Comparison of ENCODE assay signal across 9 cellular contexts in genomic region chr14:73754911-73755360, GRCh38.
A peak's percentile ranks its signal among the peaks of the same experiment; 100 is the strongest.
DNase-seq lines count a peak whose midpoint lies in the region; ATAC-seq and TF ChIP-seq lines count a peak whose summit lies in the region.
"Had no signal": no experiment of that assay in that cellular context is flagged by ENCODE, and none has a peak within 500 bp of the region (broad histone marks: within the 10 kb centered on the region; RNA-seq: fewer than 3 reads in every experiment).

No MANE protein-coding gene starts in this region.

- H3K4me2 ChIP-seq in BLaER1 treated with 17β-estradiol and CSF1 and Interleukin-3, amounts not matched to agents 10 nM and 100 nM: peak overlapping the region; percentile 97 to 100 (median 99)

- no peak for ATAC-seq in GM21737 (IDR thresholded peaks at IDR 0.05; ENCODE audit: unreplicated experiment)
- ATAC-seq in GM21367 (IDR thresholded peaks at IDR 0.05; ENCODE audit: unreplicated experiment): no peak
- ATAC-seq: HCT116 had no signal

- TF ChIP-seq POLR2A in NB4 (IDR thresholded peaks at IDR 0.05; ENCODE audit: extremely low read depth, insufficient read length): no peak

- peaks cover 0 to 17% (median 5%) of the 10 kb centered on the region in 11 experiments; a peak in 7 of 22 replicates for H3K36me3 ChIP-seq in BLaER1 treated with 17β-estradiol and CSF1 and Interleukin-3, amounts not matched to agents 10 nM and 100 nM
- H3K36me3 ChIP-seq in duodenal mucosa (ENCODE audit: control insufficient read depth in 1 of 2, insufficient read depth in 2 of 2, low read length in 2 of 2): no peaks in the 10 kb centered on the region
- peaks cover 0 to 3% of the 10 kb centered on the region in 2 donors for H3K36me3 ChIP-seq in muscle layer of duodenum (ENCODE audit: control insufficient read depth in 1 of 2, insufficient read depth in 2 of 2, low read length in 2 of 2)

- H3K4me1 ChIP-seq in BLaER1 treated with 17β-estradiol and CSF1 and Interleukin-3, amounts not matched to agents 10 nM and 100 nM: peaks cover 83 to 90% (median 85%) of the 10 kb centered on the region in 10 experiments
- H3K4me1 ChIP-seq in duodenal mucosa (ENCODE audit: control insufficient read depth in 1 of 2, insufficient read depth in 2 of 2, low read length in 2 of 2): peaks cover 84 to 87% of the 10 kb centered on the region in 2 donors
- H3K4me1 ChIP-seq in muscle layer of duodenum (ENCODE audit: control insufficient read depth in 1 of 2, insufficient read depth in 2 of 2, low read length in 2 of 2): peaks cover 79 to 84% of the 10 kb centered on the region in 2 donors

- no peaks in the 10 kb centered on the region for H3K9me3 ChIP-seq in BLaER1 treated with 17β-estradiol and CSF1 and Interleukin-3, amounts not matched to agents 10 nM and 100 nM (replicated peaks in 1 of 11)
- H3K9me3 ChIP-seq in duodenal mucosa (ENCODE audit: control insufficient read depth in 1 of 2, low read length in 2 of 2) (no peaks in the 10 kb centered on the region), muscle layer of duodenum (ENCODE audit: control insufficient read depth in 1 of 2, low read length in 2 of 2) (no peaks in the 10 kb centered on the region)

- no peak for TF ChIP-seq CTCF in NB4 (IDR thresholded peaks at IDR 0.05; ENCODE audit: low read depth, low read length)

- peak overlapping the region; percentile 40 to 96 (median 84) for H3K4me3 ChIP-seq in BLaER1 treated with 17β-estradiol and CSF1 and Interleukin-3, amounts not matched to agents 10 nM and 100 nM
- H3K4me3 ChIP-seq in NB4 (ENCODE audit: low read depth, low read length) (peak overlapping the region; percentile 60), duodenal mucosa (ENCODE audit: low read depth in 1 of 2, low read length in 2 of 2) (peak overlapping the region; percentile 57 to 64), muscle layer of duodenum (ENCODE audit: low read depth in 1 of 2, low read length in 2 of 2) (peak overlapping the region; percentile 37 to 48)

- peak overlapping the region; percentile 71 to 98 (median 95) for H3K9ac ChIP-seq in BLaER1 treated with 17β-estradiol and CSF1 and Interleukin-3, amounts not matched to agents 10 nM and 100 nM
- peak overlapping the region; percentile 48 to 76 for H3K9ac ChIP-seq in duodenal mucosa (ENCODE audit: low read depth in 1 of 2, low read length in 2 of 2)

- DNase-seq in NB4 (ENCODE audit: low read depth): no peak
- no peak for DNase-seq in stimulated activated CD8-positive, alpha-beta memory T cell treated with anti-CD3 and anti-CD28 coated beads, Interleukin-4, amount 100 ng/mL, for 48 hours
- no peak for DNase-seq in NCI-H1694 (lab: John Stamatoyannopoulos, UW)

- H3K27ac ChIP-seq in BLaER1 treated with 17β-estradiol and CSF1 and Interleukin-3, amounts not matched to agents 10 nM and 100 nM: peak overlapping the region; percentile 76 to 99 (median 95)
- H3K27ac ChIP-seq in duodenal mucosa (ENCODE audit: low read depth, low read length) (peak overlapping the region; percentile 87), muscle layer of duodenum (ENCODE audit: low read length) (peak overlapping the region; percentile 94)

- H3K27me3 ChIP-seq in BLaER1 treated with 17β-estradiol and CSF1 and Interleukin-3, amounts not matched to agents 10 nM and 100 nM: no peaks in the 10 kb centered on the region
- no peaks in the 10 kb centered on the region for H3K27me3 ChIP-seq in duodenal mucosa (ENCODE audit: control insufficient read depth in 1 of 2, insufficient read depth in 2 of 2, low read length in 2 of 2)
- H3K27me3 ChIP-seq in muscle layer of duodenum (ENCODE audit: low read depth, low read length): no peaks in the 10 kb centered on the region

- H4K20me1 ChIP-seq in BLaER1 treated with 17β-estradiol and CSF1 and Interleukin-3, amounts not matched to agents 10 nM and 100 nM: peaks cover 77 to 100% (median 99%) of the 10 kb centered on the region in 11 experiments
